1 cellular context compared by ENCODE assay signal in the genomic region with DNA sequence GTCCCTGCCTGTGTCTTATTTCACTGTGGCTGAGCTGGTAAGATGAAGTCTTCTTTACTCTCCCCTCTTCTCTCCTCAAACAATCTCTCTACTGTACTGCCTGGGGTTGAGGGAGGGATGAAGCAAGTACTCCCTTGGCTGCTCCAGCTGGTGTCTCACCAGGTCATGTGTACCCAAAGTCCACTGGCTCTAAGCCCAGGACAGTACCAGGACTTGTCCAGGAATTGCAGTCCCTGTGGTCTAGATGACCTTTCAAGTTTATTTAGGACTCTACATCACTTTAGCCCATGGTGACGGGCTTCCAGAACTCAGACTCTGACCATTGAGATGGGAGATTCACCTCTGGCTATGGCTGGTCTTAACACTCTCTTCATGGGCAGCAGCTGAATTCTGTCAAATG.
A peak's percentile ranks its signal among the peaks of the same experiment; 100 is the strongest.
TF ChIP-seq lines count a peak whose summit lies in the region.

No MANE protein-coding gene starts in this region.

TF ChIP-seq in HepG2, 621 proteins besides CTCF, POLR2A, EP300 and RAD21 (continued from another document):
- TF ChIP-seq, protein P1, sequence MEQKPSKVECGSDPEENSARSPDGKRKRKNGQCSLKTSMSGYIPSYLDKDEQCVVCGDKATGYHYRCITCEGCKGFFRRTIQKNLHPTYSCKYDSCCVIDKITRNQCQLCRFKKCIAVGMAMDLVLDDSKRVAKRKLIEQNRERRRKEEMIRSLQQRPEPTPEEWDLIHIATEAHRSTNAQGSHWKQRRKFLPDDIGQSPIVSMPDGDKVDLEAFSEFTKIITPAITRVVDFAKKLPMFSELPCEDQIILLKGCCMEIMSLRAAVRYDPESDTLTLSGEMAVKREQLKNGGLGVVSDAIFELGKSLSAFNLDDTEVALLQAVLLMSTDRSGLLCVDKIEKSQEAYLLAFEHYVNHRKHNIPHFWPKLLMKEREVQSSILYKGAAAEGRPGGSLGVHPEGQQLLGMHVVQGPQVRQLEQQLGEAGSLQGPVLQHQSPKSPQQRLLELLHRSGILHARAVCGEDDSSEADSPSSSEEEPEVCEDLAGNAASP (CRISPR knock-in tag; IDR thresholded peaks at IDR 0.05; ENCODE audit: borderline replicate concordance): peak; percentile 88; the same call in 1 of the 2 replicates
- TF ChIP-seq ZNF484 (CRISPR knock-in tag; IDR thresholded peaks at IDR 0.05; ENCODE audit: borderline replicate concordance, low read depth) (no peak), CEBPG (CRISPR knock-in tag; IDR thresholded peaks at IDR 0.05) (peak; percentile 56), ESRRA (CRISPR knock-in tag; IDR thresholded peaks at IDR 0.05; ENCODE audit: low read depth) (0 out of 2 replicates have a peak, but pooled peaks have one; percentile 57), SOX5 (CRISPR knock-in tag; IDR thresholded peaks at IDR 0.05; ENCODE audit: borderline replicate concordance) (0 out of 2 replicates have a peak, but pooled peaks have one; percentile 20), BHLHE40 (IDR thresholded peaks at IDR 0.05; ENCODE audit: low read length) (no peak), SOX6 (IDR thresholded peaks at IDR 0.05) (no peak), SOX6 (CRISPR knock-in tag; IDR thresholded peaks at IDR 0.05) (0 out of 2 replicates have a peak, but pooled peaks have one; percentile 24), ZNF33A (CRISPR knock-in tag; IDR thresholded peaks at IDR 0.05; ENCODE audit: borderline replicate concordance) (no peak), SALL1 (CRISPR knock-in tag; IDR thresholded peaks at IDR 0.05) (peak; percentile 44; the same call in 1 of the 2 replicates), FOSL2 (CRISPR knock-in tag; IDR thresholded peaks at IDR 0.05) (peak; percentile 44), RXRB (CRISPR knock-in tag; IDR thresholded peaks at IDR 0.05; ENCODE audit: borderline replicate concordance) (peak; percentile 69), HHEX (CRISPR knock-in tag; IDR thresholded peaks at IDR 0.05) (peak; percentile 32; the same call in 1 of the 2 replicates), ZFYVE20 (CRISPR knock-in tag; IDR thresholded peaks at IDR 0.05; ENCODE audit: borderline replicate concordance, low read depth) (no peak), EHMT2 (IDR thresholded peaks at IDR 0.05; ENCODE audit: borderline replicate concordance, low read depth, low read length) (peak; percentile 33; the same call in 1 of the 2 replicates), ZNF644 (CRISPR knock-in tag; IDR thresholded peaks at IDR 0.05; ENCODE audit: low read depth) (peak; percentile 91), RFX5 (IDR thresholded peaks at IDR 0.05; ENCODE audit: low read depth, low read length) (no peak), RCOR2 (CRISPR knock-in tag; IDR thresholded peaks at IDR 0.05) (0 out of 2 replicates have a peak, but pooled peaks have one; percentile 33), TARDBP (CRISPR knock-in tag; IDR thresholded peaks at IDR 0.05) (peak; percentile 47; the same call in 1 of the 2 replicates), ZNF878 (CRISPR knock-in tag; IDR thresholded peaks at IDR 0.05) (no peak), HOXA3 (CRISPR knock-in tag; IDR thresholded peaks at IDR 0.05) (peak; percentile 47; the same call in 1 of the 2 replicates), ZNF83 (CRISPR knock-in tag; IDR thresholded peaks at IDR 0.05; ENCODE audit: borderline replicate concordance) (no peak), XRCC5 (optimal IDR thresholded peaks at IDR 0.05; ENCODE audit: low read length) (peak; percentile 61), ZMYM4 (CRISPR knock-in tag; IDR thresholded peaks at IDR 0.05) (peak; percentile 34; the same call in 1 of the 2 replicates)
- TF ChIP-seq, protein P2, sequence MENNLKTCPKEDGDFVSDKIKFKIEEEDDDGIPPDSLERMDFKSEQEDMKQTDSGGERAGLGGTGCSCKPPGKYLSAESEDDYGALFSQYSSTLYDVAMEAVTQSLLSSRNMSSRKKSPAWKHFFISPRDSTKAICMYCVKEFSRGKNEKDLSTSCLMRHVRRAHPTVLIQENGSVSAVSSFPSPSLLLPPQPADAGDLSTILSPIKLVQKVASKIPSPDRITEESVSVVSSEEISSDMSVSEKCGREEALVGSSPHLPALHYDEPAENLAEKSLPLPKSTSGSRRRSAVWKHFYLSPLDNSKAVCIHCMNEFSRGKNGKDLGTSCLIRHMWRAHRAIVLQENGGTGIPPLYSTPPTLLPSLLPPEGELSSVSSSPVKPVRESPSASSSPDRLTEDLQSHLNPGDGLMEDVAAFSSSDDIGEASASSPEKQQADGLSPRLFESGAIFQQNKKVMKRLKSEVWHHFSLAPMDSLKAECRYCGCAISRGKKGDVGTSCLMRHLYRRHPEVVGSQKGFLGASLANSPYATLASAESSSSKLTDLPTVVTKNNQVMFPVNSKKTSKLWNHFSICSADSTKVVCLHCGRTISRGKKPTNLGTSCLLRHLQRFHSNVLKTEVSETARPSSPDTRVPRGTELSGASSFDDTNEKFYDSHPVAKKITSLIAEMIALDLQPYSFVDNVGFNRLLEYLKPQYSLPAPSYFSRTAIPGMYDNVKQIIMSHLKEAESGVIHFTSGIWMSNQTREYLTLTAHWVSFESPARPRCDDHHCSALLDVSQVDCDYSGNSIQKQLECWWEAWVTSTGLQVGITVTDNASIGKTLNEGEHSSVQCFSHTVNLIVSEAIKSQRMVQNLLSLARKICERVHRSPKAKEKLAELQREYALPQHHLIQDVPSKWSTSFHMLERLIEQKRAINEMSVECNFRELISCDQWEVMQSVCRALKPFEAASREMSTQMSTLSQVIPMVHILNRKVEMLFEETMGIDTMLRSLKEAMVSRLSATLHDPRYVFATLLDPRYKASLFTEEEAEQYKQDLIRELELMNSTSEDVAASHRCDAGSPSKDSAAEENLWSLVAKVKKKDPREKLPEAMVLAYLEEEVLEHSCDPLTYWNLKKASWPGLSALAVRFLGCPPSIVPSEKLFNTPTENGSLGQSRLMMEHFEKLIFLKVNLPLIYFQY (CRISPR knock-in tag; IDR thresholded peaks at IDR 0.05; ENCODE audit: borderline replicate concordance): no peak
- TF ChIP-seq, protein P3, sequence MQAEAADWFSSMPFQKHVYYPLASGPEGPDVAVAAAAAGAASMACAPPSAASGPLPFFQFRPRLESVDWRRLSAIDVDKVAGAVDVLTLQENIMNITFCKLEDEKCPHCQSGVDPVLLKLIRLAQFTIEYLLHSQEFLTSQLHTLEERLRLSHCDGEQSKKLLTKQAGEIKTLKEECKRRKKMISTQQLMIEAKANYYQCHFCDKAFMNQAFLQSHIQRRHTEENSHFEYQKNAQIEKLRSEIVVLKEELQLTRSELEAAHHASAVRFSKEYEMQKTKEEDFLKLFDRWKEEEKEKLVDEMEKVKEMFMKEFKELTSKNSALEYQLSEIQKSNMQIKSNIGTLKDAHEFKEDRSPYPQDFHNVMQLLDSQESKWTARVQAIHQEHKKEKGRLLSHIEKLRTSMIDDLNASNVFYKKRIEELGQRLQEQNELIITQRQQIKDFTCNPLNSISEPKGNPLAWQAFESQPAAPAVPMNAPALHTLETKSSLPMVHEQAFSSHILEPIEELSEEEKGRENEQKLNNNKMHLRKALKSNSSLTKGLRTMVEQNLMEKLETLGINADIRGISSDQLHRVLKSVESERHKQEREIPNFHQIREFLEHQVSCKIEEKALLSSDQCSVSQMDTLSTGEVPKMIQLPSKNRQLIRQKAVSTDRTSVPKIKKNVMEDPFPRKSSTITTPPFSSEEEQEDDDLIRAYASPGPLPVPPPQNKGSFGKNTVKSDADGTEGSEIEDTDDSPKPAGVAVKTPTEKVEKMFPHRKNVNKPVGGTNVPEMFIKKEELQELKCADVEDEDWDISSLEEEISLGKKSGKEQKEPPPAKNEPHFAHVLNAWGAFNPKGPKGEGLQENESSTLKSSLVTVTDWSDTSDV (CRISPR knock-in tag; IDR thresholded peaks at IDR 0.05): no peak
